In genomic region chr1:93296555-93297154, GRCh38 we compare ENCODE assay signal across 25 cellular contexts.
"Had no signal": no experiment of that assay in that cellular context is flagged by ENCODE, and none has a peak within 500 bp of the region (broad histone marks: within the 10 kb centered on the region; RNA-seq: fewer than 3 reads in every experiment).

No MANE protein-coding gene starts in this region.

- H3K4me1 Mint-ChIP-seq: activated naive CD8-positive, alpha-beta T cell treated with anti-CD3 and anti-CD28 coated beads for 36 hours; neural crest cell; stimulated activated naive B cell treated with anti-CD40 and anti-IgM and Interleukin-4, amounts not matched to agents 10 μg/mL and 1 μg/mL and 100 μg/mL, for 72 hours had no signal

- H3K9me3 Mint-ChIP-seq: activated CD4-positive, alpha-beta memory T cell treated with anti-CD3 and anti-CD28 coated beads for 36 hours; activated naive CD8-positive, alpha-beta T cell treated with anti-CD3 and anti-CD28 coated beads for 36 hours; central memory CD8-positive, alpha-beta T cell; effector memory CD8-positive, alpha-beta T cell; stimulated activated naive B cell treated with anti-CD40 and anti-IgM and Interleukin-4, amounts not matched to agents 10 μg/mL and 1 μg/mL and 100 μg/mL, for 72 hours had no signal

- H3K4me3 Mint-ChIP-seq: activated CD4-positive, alpha-beta memory T cell treated with anti-CD3 and anti-CD28 coated beads for 36 hours; activated naive CD8-positive, alpha-beta T cell treated with anti-CD3 and anti-CD28 coated beads for 36 hours; central memory CD8-positive, alpha-beta T cell; effector memory CD8-positive, alpha-beta T cell; naive thymus-derived CD4-positive, alpha-beta T cell; neural crest cell; stimulated activated naive B cell treated with anti-CD40 and anti-IgM and Interleukin-4, amounts not matched to agents 10 μg/mL and 1 μg/mL and 100 μg/mL, for 72 hours had no signal

- H3K4me1 ChIP-seq: breast epithelium, esophagus squamous epithelium, gastroesophageal sphincter, heart left ventricle, left lung, uterus had no signal

- H3K36me3 ChIP-seq: breast epithelium, left lung, uterus had no signal

- H3K27me3 ChIP-seq: breast epithelium, dorsolateral prefrontal cortex, esophagus squamous epithelium, gastroesophageal sphincter, heart left ventricle, left lung, uterus had no signal

- H3K27ac Mint-ChIP-seq: activated CD4-positive, alpha-beta memory T cell treated with anti-CD3 and anti-CD28 coated beads for 36 hours; activated naive CD8-positive, alpha-beta T cell treated with anti-CD3 and anti-CD28 coated beads for 36 hours; effector memory CD8-positive, alpha-beta T cell; stimulated activated naive B cell treated with anti-CD40 and anti-IgM and Interleukin-4, amounts not matched to agents 10 μg/mL and 1 μg/mL and 100 μg/mL, for 72 hours had no signal

- DNase-seq: activated CD4-positive, alpha-beta memory T cell treated with anti-CD3 and anti-CD28 coated beads for 36 hours; activated CD4-positive, alpha-beta T cell treated with anti-CD3 and anti-CD28 coated beads for 4 hours; activated CD4-positive, CD25-positive, alpha-beta regulatory T cell; activated naive CD4-positive, alpha-beta T cell treated with Interleukin-2 at 50 U/mL for 16 hours; activated naive CD8-positive, alpha-beta T cell treated with anti-CD3 and anti-CD28 coated beads for 36 hours; activated T-cell treated with anti-CD3 and anti-CD28 coated beads, Interleukin-2, amount 50 U/mL, for 48 hours; amniotic stem cell; dorsolateral prefrontal cortex; effector memory CD8-positive, alpha-beta T cell; esophagus squamous epithelium; heart left ventricle; kidney glomerular epithelial cell; left lung; naive thymus-derived CD4-positive, alpha-beta T cell; stimulated activated CD4-positive, alpha-beta T cell treated with anti-CD3 and anti-CD28 coated beads, Interleukin-2, amount 100 ng/mL, for 48 hours; stimulated activated CD8-positive, alpha-beta memory T cell treated with anti-CD3 and anti-CD28 coated beads, Interleukin-4, amount 100 ng/mL, for 48 hours; stimulated activated naive B cell treated with anti-CD40 and anti-IgM and Interleukin-4, amounts not matched to agents 10 μg/mL and 1 μg/mL and 100 μg/mL, for 72 hours; T1000; trophoblast cell; uterus had no signal

- ATAC-seq: effector memory CD8-positive, alpha-beta T cell; gastroesophageal sphincter; heart left ventricle; left lung; naive thymus-derived CD4-positive, alpha-beta T cell; stimulated activated naive B cell treated with anti-CD40 and anti-IgM and Interleukin-4, amounts not matched to agents 10 μg/mL and 1 μg/mL and 100 μg/mL, for 72 hours had no signal

- H3K9me3 ChIP-seq: breast epithelium, esophagus squamous epithelium, gastroesophageal sphincter, heart left ventricle, left lung, uterus had no signal

- H3K27ac ChIP-seq: breast epithelium, dorsolateral prefrontal cortex, esophagus squamous epithelium, gastroesophageal sphincter, heart left ventricle, left lung, uterus had no signal

- H3K27me3 Mint-ChIP-seq: activated CD4-positive, alpha-beta memory T cell treated with anti-CD3 and anti-CD28 coated beads for 36 hours; activated naive CD8-positive, alpha-beta T cell treated with anti-CD3 and anti-CD28 coated beads for 36 hours; central memory CD8-positive, alpha-beta T cell; effector memory CD8-positive, alpha-beta T cell; naive thymus-derived CD4-positive, alpha-beta T cell; stimulated activated naive B cell treated with anti-CD40 and anti-IgM and Interleukin-4, amounts not matched to agents 10 μg/mL and 1 μg/mL and 100 μg/mL, for 72 hours had no signal

- H3K4me3 ChIP-seq: breast epithelium, dorsolateral prefrontal cortex, esophagus squamous epithelium, gastroesophageal sphincter, heart left ventricle, left lung, lung, uterus had no signal
